Comparison of ENCODE assay signal across 26 cellular contexts in genomic region chr5:90153031-90153430, GRCh38.
"Had no signal": no experiment of that assay in that cellular context is flagged by ENCODE, and none has a peak within 500 bp of the region (broad histone marks: within the 10 kb centered on the region; RNA-seq: fewer than 3 reads in every experiment).

No MANE protein-coding gene starts in this region.

- H3K27ac ChIP-seq: esophagus squamous epithelium, neutrophil, parathyroid adenoma, prostate gland, right atrium auricular region, testis, tibial artery had no signal

- H3K4me1 Mint-ChIP-seq: endodermal cell; memory B cell; natural killer cell; stimulated activated naive CD8-positive, alpha-beta T cell treated with anti-CD3 and anti-CD28 coated beads, Interleukin-15, amount 100 ng/mL, for 72 hours had no signal

- H3K9me3 Mint-ChIP-seq: type B pancreatic cell had no signal

- DNase-seq: effector CD8-positive, alpha-beta T cell; endodermal cell; erythroblast; esophagus squamous epithelium; foreskin melanocyte; kidney; natural killer cell; stimulated activated CD4-positive, alpha-beta T cell treated with anti-CD3 and anti-CD28 coated beads, Interleukin-12 subunit alpha, Interleukin-12 subunit beta, amount 100 ng/mL, for 4 hours; stimulated activated CD4-positive, alpha-beta T cell treated with anti-CD3 and anti-CD28 coated beads, Interleukin-1b, Interleukin-23, amount 100 ng/mL, for 48 hours; stimulated activated CD4-positive, alpha-beta T cell treated with anti-CD3 and anti-CD28 coated beads, Interleukin-4, amount 100 ng/mL, for 1 hour; stimulated activated CD8-positive, alpha-beta memory T cell treated with anti-CD3 and anti-CD28 coated beads, Interleukin-4, amount 100 ng/mL, for 48 hours; stimulated activated naive CD4-positive, alpha-beta T cell; stimulated activated naive CD8-positive, alpha-beta T cell treated with anti-CD3 and anti-CD28 coated beads, Interleukin-15, amount 100 ng/mL, for 72 hours; testis; tibial artery had no signal

- H3K36me3 Mint-ChIP-seq: natural killer cell had no signal

- ATAC-seq: left lobe of liver; natural killer cell; sciatic nerve; stimulated activated naive CD8-positive, alpha-beta T cell treated with anti-CD3 and anti-CD28 coated beads, Interleukin-15, amount 100 ng/mL, for 72 hours had no signal

- H3K9me3 ChIP-seq: esophagus squamous epithelium, neutrophil, prostate gland, testis, tibial artery had no signal

- H3K27me3 Mint-ChIP-seq: dendritic cell treated with granulocyte-macrophage colony-stimulating factor and Interleukin-4, amounts not matched to agents 40 ng/mL and 50 ng/mL, for 4 days; stimulated activated naive CD8-positive, alpha-beta T cell treated with anti-CD3 and anti-CD28 coated beads, Interleukin-15, amount 100 ng/mL, for 72 hours; type B pancreatic cell had no signal

- H3K4me1 ChIP-seq: esophagus squamous epithelium, parathyroid adenoma, prostate gland, testis had no signal

- H3K4me3 ChIP-seq: esophagus squamous epithelium, lung, prostate gland, right atrium auricular region, smooth muscle cell, testis, tibial artery had no signal

- H3K27me3 ChIP-seq: esophagus squamous epithelium, neutrophil, right atrium auricular region, testis, tibial artery had no signal

- H3K27ac Mint-ChIP-seq: dendritic cell treated with granulocyte-macrophage colony-stimulating factor and Interleukin-4, amounts not matched to agents 40 ng/mL and 50 ng/mL, for 4 days; endodermal cell; memory B cell; natural killer cell; stimulated activated naive CD8-positive, alpha-beta T cell treated with anti-CD3 and anti-CD28 coated beads, Interleukin-15, amount 100 ng/mL, for 72 hours; type B pancreatic cell had no signal

- H3K36me3 ChIP-seq: esophagus squamous epithelium, neutrophil, prostate gland, right atrium auricular region, tibial artery had no signal

- H3K4me3 Mint-ChIP-seq: dendritic cell treated with granulocyte-macrophage colony-stimulating factor and Interleukin-4, amounts not matched to agents 40 ng/mL and 50 ng/mL, for 4 days; endodermal cell; memory B cell; natural killer cell; stimulated activated naive CD8-positive, alpha-beta T cell treated with anti-CD3 and anti-CD28 coated beads, Interleukin-15, amount 100 ng/mL, for 72 hours; type B pancreatic cell had no signal
